ENCODE assay signal across 20 cellular contexts in genomic region chr17:51231999-51232398, GRCh38. TPM values are rescaled to one million over a fixed set of nuclear protein-coding genes. Genes with fewer than 3 reads are reported as not detected.
A peak's percentile ranks its signal among the peaks of the same experiment; 100 is the strongest.
DNase-seq lines count a peak whose midpoint lies in the region; ATAC-seq and TF ChIP-seq lines count a peak whose summit lies in the region.
"Had no signal": no experiment of that assay in that cellular context is flagged by ENCODE, and none has a peak within 500 bp of the region (broad histone marks: within the 10 kb centered on the region; RNA-seq: fewer than 3 reads in every experiment).

No MANE protein-coding gene starts in this region.

- ATAC-seq in Right ventricle myocardium superior (ENCODE audit: poor library complexity) (peak; percentile 16), sciatic nerve (no peak)
- ATAC-seq in activated T-helper 17 cell treated with anti-CD3 and anti-CD28 coated beads, Interleukin-2, amount 50 U/mL, for 72 hours (replicated peaks): no peak
- no peak for ATAC-seq in CD8-positive, alpha-beta T cell
- ATAC-seq: GM23338, HCT116 had no signal

- TF ChIP-seq POLR2A in stomach (IDR thresholded peaks at IDR 0.05): no peak

- H3K27me3 Mint-ChIP-seq in activated T-helper 17 cell treated with anti-CD3 and anti-CD28 coated beads, Interleukin-2, amount 50 U/mL, for 72 hours: no peaks in the 10 kb centered on the region
- no peaks in the 10 kb centered on the region for H3K27me3 Mint-ChIP-seq in CD8-positive, alpha-beta T cell (ENCODE audit: low read depth)
- peaks cover 0 to 3% (median 2%) of the 10 kb centered on the region in 3 donors for H3K27me3 Mint-ChIP-seq in immature natural killer cell (ENCODE audit: low read depth in 3 of 3)

- H3K36me3 ChIP-seq in left ventricle myocardium inferior (peaks cover 9% of the 10 kb centered on the region), stomach (peaks cover 0 to 6% (median 1%) of the 10 kb centered on the region in 4 donors)
- H3K36me3 ChIP-seq in CD8-positive, alpha-beta T cell (ENCODE audit: insufficient read depth, low read length): no peaks in the 10 kb centered on the region

- H3K4me1 ChIP-seq in left ventricle myocardium inferior (peaks cover 20% of the 10 kb centered on the region), stomach (peaks cover 0 to 33% (median 17%) of the 10 kb centered on the region in 4 donors)
- no peaks in the 10 kb centered on the region for H3K4me1 ChIP-seq in CD8-positive, alpha-beta T cell (ENCODE audit: insufficient read depth, low read length)

- WGBS in stomach, 5 donors: 34 to 60% (median 51%) methylated on average over 4 of the region's 4 CpGs

- CTCF ChIA-PET in CD8-positive, alpha-beta T cell (lab: Charles Lee): no interaction called here

- DNase-seq in Right ventricle myocardium superior (no peak), left ventricle myocardium inferior (no peak), kidney tubule cell (ENCODE audit: low spot score) (peak; percentile 21), stomach (no peak), sciatic nerve (ENCODE audit: low spot score) (no peak), immature natural killer cell (no peak)
- DNase-seq in CD8-positive, alpha-beta T cell: no peak
- DNase-seq: DMS 273 treated with DMSO at 0.1 percent for 48 hours; GDM1; NCI-H1105; NCI-H187; NCI-H446; NK-92 treated with Interleukin-12 subunit alpha and Interleukin-12 subunit beta, amount 100 ng/mL, for 24 hours; OCI-M1; SIG-M5 had no signal

- no peak overlapping the region for H3K4me3 Mint-ChIP-seq in activated T-helper 17 cell treated with anti-CD3 and anti-CD28 coated beads, Interleukin-2, amount 50 U/mL, for 72 hours
- H3K4me3 Mint-ChIP-seq in CD8-positive, alpha-beta T cell: no peak overlapping the region
- peak overlapping the region in 1 of 5 donors; percentile 4 for H3K4me3 Mint-ChIP-seq in immature natural killer cell
- H3K4me3 Mint-ChIP-seq: GM23338 had no signal

- TF ChIP-seq EP300 in stomach (IDR thresholded peaks at IDR 0.05): no peak

- H3K4me1 Mint-ChIP-seq in activated T-helper 17 cell treated with anti-CD3 and anti-CD28 coated beads, Interleukin-2, amount 50 U/mL, for 72 hours: peaks cover 13% of the 10 kb centered on the region
- H3K4me1 Mint-ChIP-seq in CD8-positive, alpha-beta T cell (ENCODE audit: low read depth): peaks cover 54% of the 10 kb centered on the region
- peaks cover 20 to 44% of the 10 kb centered on the region in 2 donors for H3K4me1 Mint-ChIP-seq in immature natural killer cell

- POLR2A ChIA-PET in CD8-positive, alpha-beta T cell (lab: Charles Lee): no interaction called here

- TF ChIP-seq CTCF in left ventricle myocardium inferior (IDR thresholded peaks at IDR 0.05; ENCODE audit: borderline replicate concordance) (no peak), stomach (IDR thresholded peaks at IDR 0.05) (no peak)
- no peak for TF ChIP-seq CTCF in CD8-positive, alpha-beta T cell (IDR thresholded peaks at IDR 0.05)

- H3K9me3 ChIP-seq in left ventricle myocardium inferior (replicated peaks) (peaks cover 8% of the 10 kb centered on the region), stomach (no peaks in the 10 kb centered on the region)
- no peaks in the 10 kb centered on the region for H3K9me3 ChIP-seq in CD8-positive, alpha-beta T cell (ENCODE audit: low read length)

- H3K27me3 ChIP-seq in left ventricle myocardium inferior (ENCODE audit: low read depth) (no peaks in the 10 kb centered on the region), stomach (no peaks in the 10 kb centered on the region)
- H3K27me3 ChIP-seq in CD8-positive, alpha-beta T cell (ENCODE audit: insufficient read depth, low read length): no peaks in the 10 kb centered on the region
- H3K27me3 ChIP-seq: BLaER1 treated with 17β-estradiol and CSF1 and Interleukin-3, amounts not matched to agents 10 nM and 100 nM had no signal

- H3K9me3 Mint-ChIP-seq in activated T-helper 17 cell treated with anti-CD3 and anti-CD28 coated beads, Interleukin-2, amount 50 U/mL, for 72 hours: no peaks in the 10 kb centered on the region
- H3K9me3 Mint-ChIP-seq in CD8-positive, alpha-beta T cell: no peaks in the 10 kb centered on the region
- no peaks in the 10 kb centered on the region for H3K9me3 Mint-ChIP-seq in immature natural killer cell
- H3K9me3 Mint-ChIP-seq: GM23338 had no signal

- intact Hi-C loops in Right ventricle myocardium superior (cut with DNase I) (no loop called here), left ventricle myocardium inferior (cut with micrococcal nuclease) (no loop called here), stomach (cut with DNase I; ENCODE audit: low total_unique reads) (no loop called here), sciatic nerve (cut with DNase I) (no loop called here)
- intact Hi-C loops in CD8-positive, alpha-beta T cell (cut with DNase I, micrococcal nuclease): no loop called here

- peaks cover 11% of the 10 kb centered on the region for H3K36me3 Mint-ChIP-seq in activated T-helper 17 cell treated with anti-CD3 and anti-CD28 coated beads, Interleukin-2, amount 50 U/mL, for 72 hours (ENCODE audit: low read depth)
- H3K36me3 Mint-ChIP-seq in CD8-positive, alpha-beta T cell: peaks cover 12% of the 10 kb centered on the region
- no peaks in the 10 kb centered on the region for H3K36me3 Mint-ChIP-seq in immature natural killer cell

- H3K27ac ChIP-seq in left ventricle myocardium inferior (replicated peaks) (no peak overlapping the region), stomach (peak overlapping the region in 4 of 5 donors; percentile 4 to 72 (median 46))
- H3K27ac ChIP-seq in CD8-positive, alpha-beta T cell (ENCODE audit: low read depth, low read length): no peak overlapping the region
- H3K27ac ChIP-seq: BLaER1 treated with 17β-estradiol and CSF1 and Interleukin-3, amounts not matched to agents 10 nM and 100 nM; HL-60 had no signal

- H3K4me3 ChIP-seq in left ventricle myocardium inferior: no peak overlapping the region
- no peak overlapping the region for H3K4me3 ChIP-seq in stomach
- H3K4me3 ChIP-seq in CD8-positive, alpha-beta T cell (ENCODE audit: low read depth, low read length): no peak overlapping the region
- H3K4me3 ChIP-seq: BLaER1 treated with 17β-estradiol and CSF1 and Interleukin-3, amounts not matched to agents 10 nM and 100 nM; GM23338 had no signal

- peak overlapping the region; percentile 21 for H3K27ac Mint-ChIP-seq in activated T-helper 17 cell treated with anti-CD3 and anti-CD28 coated beads, Interleukin-2, amount 50 U/mL, for 72 hours
- no peak overlapping the region for H3K27ac Mint-ChIP-seq in CD8-positive, alpha-beta T cell
- no peak overlapping the region for H3K27ac Mint-ChIP-seq in immature natural killer cell
- H3K27ac Mint-ChIP-seq: GM23338 had no signal

RNA-seq across cellular contexts. Expression of gene MBTD1, which starts 27.9 kb away (rescaled TPM):
- 5.8 TPM for total RNA-seq in Right ventricle myocardium superior
- 5.4 TPM for total RNA-seq in left ventricle myocardium inferior
- 10 to 100 TPM; 10.7 to 17.2 TPM for total RNA-seq in activated T-helper 17 cell treated with anti-CD3 and anti-CD28 coated beads, Interleukin-2, amount 50 U/mL, for 72 hours
- 10 to 100 TPM in 4 of 5 donors, 1 to 10 TPM in 1; 5.8 to 56.7 (median 34.8) TPM for total RNA-seq in stomach
- 1 to 10 TPM; 4.4 to 7.6 (median 5.4) TPM for polyA plus RNA-seq in stomach
- total RNA-seq in sciatic nerve: 20.5 TPM
- total RNA-seq in CD8-positive, alpha-beta T cell: 10 to 100 TPM; 23.7 to 24.7 TPM
- 1 to 10 TPM; 4.0 to 7.6 (median 6.9) TPM for polyA plus RNA-seq in immature natural killer cell

RNA-seq across cellular contexts. Expression of gene UTP18, which starts 28.3 kb away (rescaled TPM):
- 8.0 TPM for total RNA-seq in Right ventricle myocardium superior
- total RNA-seq in left ventricle myocardium inferior: 6.8 TPM
- total RNA-seq in activated T-helper 17 cell treated with anti-CD3 and anti-CD28 coated beads, Interleukin-2, amount 50 U/mL, for 72 hours: 10 to 100 TPM; 37.5 to 66.2 TPM
- 10 to 100 TPM in 4 of 5 donors, 1 to 10 TPM in 1; 3.6 to 38.9 (median 19.4) TPM for total RNA-seq in stomach
- polyA plus RNA-seq in stomach: 10 to 100 TPM; 18.0 to 37.1 (median 20.8) TPM
- total RNA-seq in sciatic nerve: 29.4 TPM
- 10 to 100 TPM; 53.5 to 59.8 TPM for total RNA-seq in CD8-positive, alpha-beta T cell
- polyA plus RNA-seq in immature natural killer cell: 10 to 100 TPM; 28.1 to 44.5 (median 35.9) TPM

Comparison
In these comparisons a context has a peak if more than half of its experiments do, and no peak if none do; other contexts are left out.
1. H3K27ac ChIP-seq: peak in stomach (4 of 5); none in left ventricle myocardium inferior (single experiment) and CD8-positive, alpha-beta T cell (single experiment).